ENCODE assay signal across 13 cellular contexts in genomic region chr7:135480966-135481599, GRCh38.
"Had no signal": no experiment of that assay in that cellular context is flagged by ENCODE, and none has a peak within 500 bp of the region (broad histone marks: within the 10 kb centered on the region; RNA-seq: fewer than 3 reads in every experiment).

No MANE protein-coding gene starts in this region.

- H3K4me3 ChIP-seq: stomach, thoracic aorta had no signal

- ATAC-seq: esophagus mucosa, T-cell had no signal

- H3K36me3 ChIP-seq: thoracic aorta had no signal

- H3K27ac ChIP-seq: stomach, thoracic aorta had no signal

- DNase-seq: activated B cell treated with CpG ODN at 0.5 μM for 24 hours; activated CD4-positive, alpha-beta T cell treated with anti-CD3 and anti-CD28 coated beads, Interleukin-2, amount 50 U/mL, for 1 hour; activated effector memory CD4-positive, alpha-beta T cell treated with Interleukin-2 at 50 U/mL for 16 hours; activated T-cell treated with anti-CD3 and anti-CD28 coated beads for 4 hours; endodermal cell; glutamatergic neuron; nephron progenitor cell; stimulated activated CD4-positive, alpha-beta T cell treated with anti-CD3 and anti-CD28 coated beads, Interleukin-4, amount 100 ng/mL, for 1 hour; stimulated activated CD8-positive, alpha-beta memory T cell treated with anti-CD3 and anti-CD28 coated beads, Interleukin-4, amount 100 ng/mL, for 48 hours; stomach; T-cell had no signal

- H3K27me3 ChIP-seq: stomach had no signal

- H3K9me3 ChIP-seq: stomach, thoracic aorta had no signal
